ENCODE assay signal across 29 cellular contexts in genomic region chr11:77416357-77416756, GRCh38.
"Had no signal": no experiment of that assay in that cellular context is flagged by ENCODE, and none has a peak within 500 bp of the region (broad histone marks: within the 10 kb centered on the region; RNA-seq: fewer than 3 reads in every experiment).

No MANE protein-coding gene starts in this region.

- H3K4me3 ChIP-seq: coronary artery, dorsolateral prefrontal cortex, esophagus muscularis mucosa, gastrocnemius medialis, heart right ventricle, hepatocyte had no signal

- ATAC-seq: activated T-cell treated with anti-CD3 and anti-CD28 coated beads, Interleukin-2, amount 50 U/mL, for 4 hours; activated T-helper 17 cell treated with anti-CD3 and anti-CD28 coated beads, Interleukin-2, amount 50 U/mL, for 72 hours; effector memory CD8-positive, alpha-beta T cell; gastrocnemius medialis; heart right ventricle; WTC11 had no signal

- H3K9me3 ChIP-seq: esophagus muscularis mucosa, gastrocnemius medialis, heart right ventricle had no signal

- FAIRE-seq: astrocyte, bronchial epithelial cell, TTC549 had no signal

- DNase-seq: activated CD4-positive, alpha-beta memory T cell treated with anti-CD3 and anti-CD28 coated beads, Interleukin-2, amount 10 ng/mL, durations not matched to agents 7 days and 5 days; activated CD4-positive, alpha-beta T cell treated with anti-CD3 and anti-CD28 coated beads for 1 hour; activated CD4-positive, alpha-beta T cell treated with anti-CD3 and anti-CD28 coated beads for 4 hours; activated CD4-positive, alpha-beta T cell treated with anti-CD3 and anti-CD28 coated beads, Interleukin-2, amount 10 ng/mL, durations not matched to agents 7 days and 5 days; activated CD4-positive, alpha-beta T cell treated with anti-CD3 and anti-CD28 coated beads, Interleukin-2, amount 50 U/mL, for 4 hours; activated effector memory CD4-positive, alpha-beta T cell treated with Interleukin-2 at 50 U/mL for 16 hours; activated gamma-delta T cell treated with Interleukin-2 at 50 U/mL for 16 hours; activated naive CD4-positive, alpha-beta T cell treated with anti-CD3 and anti-CD28 coated beads, Interleukin-2, amount 50 U/mL, for 16 hours; activated naive CD4-positive, alpha-beta T cell treated with Interleukin-2 at 50 U/mL for 16 hours; activated T-cell treated with anti-CD3 and anti-CD28 coated beads, Interleukin-2, amount 50 U/mL, for 4 hours; amniotic stem cell; anterior cingulate cortex; brain microvascular endothelial cell; dorsolateral prefrontal cortex; effector memory CD8-positive, alpha-beta T cell; erythroblast; gastrocnemius medialis; heart right ventricle; T-helper 2 cell had no signal

- H3K4me1 ChIP-seq: foreskin keratinocyte had no signal

- H3K36me3 ChIP-seq: brain microvascular endothelial cell, esophagus muscularis mucosa, gastrocnemius medialis, heart right ventricle had no signal

- H3K27ac ChIP-seq: brain microvascular endothelial cell, coronary artery, dorsolateral prefrontal cortex, esophagus muscularis mucosa, foreskin keratinocyte, gastrocnemius medialis, heart right ventricle, hepatocyte, VCaP had no signal

- H3K27me3 ChIP-seq: brain microvascular endothelial cell, dorsolateral prefrontal cortex, esophagus muscularis mucosa, foreskin keratinocyte, gastrocnemius medialis, hepatocyte had no signal
